ENCODE assay signal across 8 cellular contexts in genomic region chr15:101642361-101642760, GRCh38. TPM values are rescaled to one million over a fixed set of nuclear protein-coding genes. Genes with fewer than 3 reads are reported as not detected.
DNase-seq lines count a peak whose midpoint lies in the region; ATAC-seq and TF ChIP-seq lines count a peak whose summit lies in the region.

No MANE protein-coding gene starts in this region.

- H3K27ac ChIP-seq in KOPT-K1 (ENCODE audit: low read depth, low read length, poor library complexity, severe bottlenecking) (peak overlapping the region; percentile 18), aorta (ENCODE audit: low read depth in 1 of 2, low read length in 2 of 2) (no peak overlapping the region), body of pancreas (peak overlapping the region in 1 of 4 donors; percentile 27)

- H3K9me3 ChIP-seq in KOPT-K1 (ENCODE audit: insufficient read depth, low read length, poor library complexity, severe bottlenecking) (no peaks in the 10 kb centered on the region), mucosa of descending colon (no peaks in the 10 kb centered on the region), aorta (ENCODE audit: control insufficient read depth, low read length) (no peaks in the 10 kb centered on the region), body of pancreas (no peaks in the 10 kb centered on the region)

- H3K4me1 Mint-ChIP-seq in central memory CD8-positive, alpha-beta T cell: peaks cover 21% of the 10 kb centered on the region

- no peak overlapping the region for H3K4me3 Mint-ChIP-seq in central memory CD8-positive, alpha-beta T cell

- intact Hi-C loops in mucosa of descending colon (cut with DNase I, micrococcal nuclease) (loop anchor here in 1 of 2 donors (5.0 kb wide), 1 partner anchor 345 kb away; the partner anchor contains the start of gene SNRPA1), aorta (cut with DNase I) (loop anchor here in 1 of 2 donors (5.0 kb wide), 1 partner anchor 340 kb away; no protein-coding TSS in a partner anchor), body of pancreas (cut with DNase I) (loop anchor here (5.0 kb wide), 1 partner anchor 340 kb away; no protein-coding TSS in a partner anchor)

- H3K27ac Mint-ChIP-seq in central memory CD8-positive, alpha-beta T cell (ENCODE audit: low read depth): peak overlapping the region; percentile 97

- TF ChIP-seq POLR2A in body of pancreas (IDR thresholded peaks at IDR 0.05): no peak

- H3K36me3 ChIP-seq in KOPT-K1 (ENCODE audit: insufficient read depth, low read length): peaks cover 87% of the 10 kb centered on the region
- H3K36me3 ChIP-seq in mucosa of descending colon (ENCODE audit: low read depth): peaks cover 5% of the 10 kb centered on the region
- peaks cover 7 to 15% of the 10 kb centered on the region in 2 donors for H3K36me3 ChIP-seq in aorta (ENCODE audit: control insufficient read depth in 1 of 2, insufficient read depth in 2 of 2, low read length in 1 of 2)
- H3K36me3 ChIP-seq in body of pancreas (replicated peaks in 1 of 2; ENCODE audit: insufficient read depth in 1 of 2, low read depth in 2 of 2): peaks cover 7 to 24% of the 10 kb centered on the region in 2 donors

- TF ChIP-seq CTCF in mucosa of descending colon (IDR thresholded peaks at IDR 0.05) (no peak), body of pancreas (IDR thresholded peaks at IDR 0.05) (no peak)

- H3K27me3 ChIP-seq in aorta (ENCODE audit: control insufficient read depth in 1 of 2, insufficient read depth in 2 of 2, low read length in 1 of 2) (no peaks in the 10 kb centered on the region), body of pancreas (no peaks in the 10 kb centered on the region)

- ATAC-seq in central memory CD8-positive, alpha-beta T cell (replicated peaks; ENCODE audit: extremely low read depth, poor library complexity, severe bottlenecking): no peak
- peak; percentile 39 for ATAC-seq in mucosa of descending colon
- no peak for ATAC-seq in aorta (ENCODE audit: low FRiP score)
- no peak for ATAC-seq in body of pancreas

- H3K4me3 ChIP-seq in mucosa of descending colon (no peak overlapping the region), aorta (ENCODE audit: low read length in 2 of 2) (no peak overlapping the region), body of pancreas (no peak overlapping the region)

- H3K4me1 ChIP-seq in mucosa of descending colon (ENCODE audit: low read depth) (peaks cover 16% of the 10 kb centered on the region), aorta (ENCODE audit: control insufficient read depth in 1 of 2, insufficient read depth in 2 of 2, low read length in 2 of 2) (no peaks in the 10 kb centered on the region), body of pancreas (peaks cover 3% of the 10 kb centered on the region)

- no peaks in the 10 kb centered on the region for H3K27me3 Mint-ChIP-seq in central memory CD8-positive, alpha-beta T cell

- 59 to 64% methylated on average over 11 of the region's 11 CpGs for WGBS in aorta, 2 donors
- 76 to 81% methylated on average over 11 of the region's 11 CpGs for WGBS in body of pancreas, 2 donors

- DNase-seq in Ammon's horn (ENCODE audit: low spot score) (peak; percentile 83), mucosa of descending colon (no peak), aorta (no peak), body of pancreas (no peak), islet precursor cell (no peak)
- DNase-seq in central memory CD8-positive, alpha-beta T cell (ENCODE audit: low spot score in 2 of 2): no peak
- DNase-seq in NK-92 treated with Interleukin-12 subunit alpha and Interleukin-12 subunit beta, amount 100 ng/mL, for 24 hours (lab: John Stamatoyannopoulos, UW): no peak

- peaks cover 67% of the 10 kb centered on the region for H3K36me3 Mint-ChIP-seq in central memory CD8-positive, alpha-beta T cell (ENCODE audit: insufficient read depth)

- H3K9me3 Mint-ChIP-seq in central memory CD8-positive, alpha-beta T cell: no peaks in the 10 kb centered on the region

RNA-seq across cellular contexts. Expression of gene TM2D3, which starts 9.8 kb away (rescaled TPM):
- total RNA-seq in mucosa of descending colon (10 to 100 TPM; 30.9 to 54.0 (median 35.8) TPM), aorta (10 to 100 TPM; 50.8 to 54.6 TPM), body of pancreas (10 to 100 TPM; 28.3 to 30.9 TPM)
- 10 to 100 TPM; 26.8 to 64.1 TPM for polyA plus RNA-seq in aorta
